ENCODE assay signal across 1 cellular context in the genomic region with DNA sequence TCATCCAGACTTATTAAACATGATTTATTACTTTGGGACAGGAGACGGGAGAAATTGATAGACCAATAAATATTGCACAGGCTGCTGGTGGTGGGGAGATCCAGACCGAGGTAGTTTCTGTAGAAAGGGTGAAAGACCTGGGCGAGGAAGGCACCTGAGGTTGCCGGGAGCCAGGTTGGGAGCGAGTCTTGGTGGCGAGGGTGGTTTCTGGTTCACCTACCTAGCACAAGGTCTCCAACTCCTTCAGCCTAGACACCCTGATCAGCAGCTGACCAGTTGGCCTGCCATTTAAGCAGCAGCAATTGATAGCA.
A peak's percentile ranks its signal among the peaks of the same experiment; 100 is the strongest.
TF ChIP-seq lines count a peak whose summit lies in the region.

No MANE protein-coding gene starts in this region.

TF ChIP-seq in HepG2, 621 proteins besides CTCF, POLR2A, EP300 and RAD21:
- TF ChIP-seq KMT2A (CRISPR knock-in tag; IDR thresholded peaks at IDR 0.05) (0 out of 2 replicates have a peak, but pooled peaks have one; percentile 35), TEAD3 (CRISPR knock-in tag; optimal IDR thresholded peaks at IDR 0.05; ENCODE audit: borderline replicate concordance) (no peak)
